8 cellular contexts compared by ENCODE assay signal in the genomic region with DNA sequence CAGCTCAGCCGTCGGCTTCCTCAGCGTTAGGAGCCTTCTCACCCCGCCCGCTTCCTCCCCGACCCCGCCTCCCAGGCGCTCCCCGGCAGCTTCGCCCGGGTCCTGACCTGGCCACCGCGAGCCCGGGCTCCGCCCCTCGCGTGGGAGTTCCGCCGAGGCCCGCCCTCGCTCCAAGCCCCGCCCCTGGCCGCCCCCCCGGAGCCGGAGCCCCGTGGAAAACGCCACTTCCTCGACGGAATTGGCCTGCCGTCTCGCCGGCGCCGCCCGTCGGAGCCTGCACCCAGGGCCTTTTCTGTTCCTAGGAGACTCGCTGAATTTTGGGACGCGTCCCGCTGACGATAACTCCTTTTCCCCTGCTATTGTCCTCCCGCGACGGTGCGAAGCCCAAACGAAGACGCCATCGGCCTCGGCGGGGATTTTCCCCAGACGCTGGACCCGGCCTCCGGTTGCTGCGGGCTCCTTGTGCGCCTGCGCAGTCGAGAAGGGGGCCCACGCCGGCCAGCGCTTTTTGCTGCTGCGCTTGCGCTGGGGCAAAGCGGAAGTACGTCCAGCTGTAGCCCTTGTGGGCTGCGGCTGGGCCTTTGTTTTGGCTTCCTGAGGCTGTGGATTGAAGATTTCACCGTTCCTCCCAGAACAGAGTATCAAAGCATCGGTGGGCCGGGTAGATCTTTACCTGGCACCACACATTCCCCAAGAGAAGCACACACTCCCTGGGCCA. TPM values are rescaled to one million over a fixed set of nuclear protein-coding genes. Genes with fewer than 3 reads are reported as not detected.
DNase-seq lines count a peak whose midpoint lies in the region; ATAC-seq and TF ChIP-seq lines count a peak whose summit lies in the region.

No MANE protein-coding gene starts in this region.

- TF ChIP-seq POLR2A in Peyer's patch (IDR thresholded peaks at IDR 0.05) (peak; percentile 57 to 60), esophagus squamous epithelium (IDR thresholded peaks at IDR 0.05) (peak in 3 of 4 donors; percentile 58 to 67 (median 66))

- no peaks in the 10 kb centered on the region for H4K20me1 ChIP-seq in KMS-11 (ENCODE audit: insufficient read depth)

- DNase-seq in DMS79 (lab: John Stamatoyannopoulos, UW) (peak; percentile 78), Peyer's patch (peak; percentile 93 to 98 (median 96)), activated T-helper 1 cell treated with Interleukin-2 at 50 U/mL for 16 hours (ENCODE audit: low read depth) (peak; percentile 96), esophagus squamous epithelium (lab: John Stamatoyannopoulos, UW) (no peak), naive B cell (peak; percentile 95)
- DNase-seq in stimulated activated effector memory CD8-positive, alpha-beta T cell treated with anti-CD3 and anti-CD28 coated beads, Interleukin-12 subunit alpha, Interleukin-12 subunit beta, amount 100 ng/mL, for 72 hours (ENCODE audit: low spot score in 2 of 2) = peak; percentile 98 to 99

- peak overlapping the region; percentile 53; the same call in 1 of the 2 replicates for H3K9ac ChIP-seq in KMS-11

- H3K36me3 Mint-ChIP-seq in naive B cell = peaks cover 10 to 28% of the 10 kb centered on the region in 2 donors
- H3K36me3 Mint-ChIP-seq in stimulated activated effector memory CD8-positive, alpha-beta T cell treated with anti-CD3 and anti-CD28 coated beads, Interleukin-12 subunit alpha, Interleukin-12 subunit beta, amount 100 ng/mL, for 72 hours = peaks cover 100% of the 10 kb centered on the region

- no peaks in the 10 kb centered on the region for H3K36me3 ChIP-seq in KMS-11 (ENCODE audit: insufficient read depth)
- H3K36me3 ChIP-seq in Peyer's patch = peaks cover 0 to 56% (median 0%) of the 10 kb centered on the region in 3 donors
- peaks cover 28 to 76% (median 31%) of the 10 kb centered on the region in 3 donors for H3K36me3 ChIP-seq in esophagus squamous epithelium

- H3K4me1 ChIP-seq in KMS-11 (ENCODE audit: low read depth, poor library complexity, severe bottlenecking) (peaks cover 19% of the 10 kb centered on the region), Peyer's patch (peaks cover 7 to 38% (median 17%) of the 10 kb centered on the region in 4 donors), esophagus squamous epithelium (peaks cover 43 to 78% (median 47%) of the 10 kb centered on the region in 3 donors)

- no peaks in the 10 kb centered on the region for H3K9me3 ChIP-seq in Peyer's patch
- H3K9me3 ChIP-seq in esophagus squamous epithelium = no peaks in the 10 kb centered on the region

- H2AFZ ChIP-seq in KMS-11 (ENCODE audit: low read depth) = peak overlapping the region; percentile 72

- peak overlapping the region; percentile 70 for H3K27ac ChIP-seq in KMS-11
- H3K27ac ChIP-seq in Peyer's patch = peak overlapping the region; percentile 86 to 93 (median 92)
- peak overlapping the region; percentile 91 to 97 (median 94) for H3K27ac ChIP-seq in esophagus squamous epithelium

- peak overlapping the region; percentile 78 to 97 (median 94) for H3K4me3 Mint-ChIP-seq in naive B cell
- H3K4me3 Mint-ChIP-seq in stimulated activated effector memory CD8-positive, alpha-beta T cell treated with anti-CD3 and anti-CD28 coated beads, Interleukin-12 subunit alpha, Interleukin-12 subunit beta, amount 100 ng/mL, for 72 hours = peak overlapping the region; percentile 74

- no peaks in the 10 kb centered on the region for H3K27me3 Mint-ChIP-seq in naive B cell

- H3K79me2 ChIP-seq in KMS-11 (ENCODE audit: insufficient read depth, low read depth) = no peaks in the 10 kb centered on the region

- H3K4me1 Mint-ChIP-seq in naive B cell = peaks cover 46 to 66% (median 47%) of the 10 kb centered on the region in 3 donors
- peaks cover 68% of the 10 kb centered on the region for H3K4me1 Mint-ChIP-seq in stimulated activated effector memory CD8-positive, alpha-beta T cell treated with anti-CD3 and anti-CD28 coated beads, Interleukin-12 subunit alpha, Interleukin-12 subunit beta, amount 100 ng/mL, for 72 hours

- H3K27ac Mint-ChIP-seq in naive B cell = peak overlapping the region; percentile 96 to 99 (median 99)
- H3K27ac Mint-ChIP-seq in stimulated activated effector memory CD8-positive, alpha-beta T cell treated with anti-CD3 and anti-CD28 coated beads, Interleukin-12 subunit alpha, Interleukin-12 subunit beta, amount 100 ng/mL, for 72 hours = peak overlapping the region; percentile 92

- ATAC-seq in GM21737 (IDR thresholded peaks at IDR 0.05; ENCODE audit: unreplicated experiment) (peak; percentile 65), naive B cell (ENCODE audit: low read depth in 2 of 2) (peak; percentile 75 to 76)
- peak; percentile 90 for ATAC-seq in stimulated activated effector memory CD8-positive, alpha-beta T cell treated with anti-CD3 and anti-CD28 coated beads, Interleukin-12 subunit alpha, Interleukin-12 subunit beta, amount 100 ng/mL, for 72 hours

- peak overlapping the region; percentile 83 for H3K4me2 ChIP-seq in KMS-11

- H3K9me3 Mint-ChIP-seq in naive B cell = no peaks in the 10 kb centered on the region
- no peaks in the 10 kb centered on the region for H3K9me3 Mint-ChIP-seq in stimulated activated effector memory CD8-positive, alpha-beta T cell treated with anti-CD3 and anti-CD28 coated beads, Interleukin-12 subunit alpha, Interleukin-12 subunit beta, amount 100 ng/mL, for 72 hours

- TF ChIP-seq CTCF in KMS-11 (conservative IDR thresholded peaks at IDR 0.05; ENCODE audit: low read depth, low read length) (no peak), Peyer's patch (IDR thresholded peaks at IDR 0.05) (peak in 1 of 6 experiments; percentile 5), esophagus squamous epithelium (IDR thresholded peaks at IDR 0.05) (peak in 1 of 6 experiments; percentile 35)

- H3K27me3 ChIP-seq in KMS-11 (ENCODE audit: insufficient read depth, low read depth) (no peaks in the 10 kb centered on the region), Peyer's patch (no peaks in the 10 kb centered on the region), esophagus squamous epithelium (no peaks in the 10 kb centered on the region)

- H3K4me3 ChIP-seq in KMS-11 (IDR thresholded peaks at IDR 0.05; ENCODE audit: insufficient read depth, low read depth, low read length) = no peak overlapping the region
- H3K4me3 ChIP-seq in Peyer's patch = peak overlapping the region; percentile 45 to 60 (median 57)
- peak overlapping the region; percentile 38 to 75 (median 54) for H3K4me3 ChIP-seq in esophagus squamous epithelium

- intact Hi-C loops in esophagus squamous epithelium (cut with DNase I) = no loop called here

- WGBS in esophagus squamous epithelium, 2 donors = 0% methylated on average over 2 to 3 of the region's 68 CpGs

RNA-seq across cellular contexts. Expression of a gene that starts 10.0 kb away (rescaled TPM):
- total RNA-seq in Peyer's patch (10 to 100 TPM; 46.6 to 86.9 (median 59.7) TPM), esophagus squamous epithelium (10 to 100 TPM; 29.4 to 49.4 (median 47.5) TPM)
- polyA plus RNA-seq in naive B cell (ENCODE audit: low read depth in 6 of 6) = 10 to 100 TPM; 36.3 to 72.2 (median 48.6) TPM

RNA-seq across cellular contexts. Expression of a gene that starts 14.8 kb away (rescaled TPM):
- 10 to 100 TPM; 18.0 to 48.7 (median 24.7) TPM for total RNA-seq in Peyer's patch
- 10 to 100 TPM in 3 of 4 donors, 1 to 10 TPM in 1; 7.8 to 29.2 (median 27.5) TPM for total RNA-seq in esophagus squamous epithelium
- polyA plus RNA-seq in naive B cell (ENCODE audit: low read depth in 6 of 6) = 100 to 1,000 TPM; 160 to 404 (median 207) TPM

RNA-seq across cellular contexts. Expression of a gene that starts 37.1 kb away (rescaled TPM):
- total RNA-seq in Peyer's patch (100 to 1,000 TPM in 1 of 4 donors, 10 to 100 TPM in 3; 60.2 to 106 (median 81.3) TPM), esophagus squamous epithelium (10 to 100 TPM; 24.0 to 40.0 (median 30.9) TPM)
- 1 to 10 TPM in 5 of 6 donors, not detected in 1; 1.7 to 5.9 (median 3.0) TPM for polyA plus RNA-seq in naive B cell (ENCODE audit: low read depth in 6 of 6)

RNA-seq across cellular contexts. Expression of a gene that starts 38.6 kb away (rescaled TPM):
- total RNA-seq in Peyer's patch (100 to 1,000 TPM; 106 to 209 (median 150) TPM), esophagus squamous epithelium (10 to 100 TPM; 27.5 to 33.0 (median 30.4) TPM)
- polyA plus RNA-seq in naive B cell (ENCODE audit: low read depth in 6 of 6) = 10 to 100 TPM in 4 of 6 donors, 1 to 10 TPM in 2; 9.2 to 20.1 (median 11.9) TPM

RNA-seq across cellular contexts. Expression of a gene that starts 57.1 kb away (rescaled TPM):
- total RNA-seq in Peyer's patch (1 to 10 TPM in 3 of 4 donors, not detected in 1; 1.5 to 3.5 (median 2.5) TPM), esophagus squamous epithelium (10 to 100 TPM in 3 of 4 donors, 1 to 10 TPM in 1; 5.5 to 22.5 (median 15.2) TPM)
- not detected for polyA plus RNA-seq in naive B cell (ENCODE audit: low read depth in 6 of 6)
